In genomic region chr18:77114564-77115391, GRCh38 we compare ENCODE assay signal across 9 cellular contexts. TPM values are rescaled to one million over a fixed set of nuclear protein-coding genes. Genes with fewer than 3 reads are reported as not detected.
DNase-seq lines count a peak whose midpoint lies in the region; ATAC-seq and TF ChIP-seq lines count a peak whose summit lies in the region.
"Had no signal": no experiment of that assay in that cellular context is flagged by ENCODE, and none has a peak within 500 bp of the region (broad histone marks: within the 10 kb centered on the region; RNA-seq: fewer than 3 reads in every experiment).

No MANE protein-coding gene starts in this region.

- H3K36me3 ChIP-seq in BJ (ENCODE audit: control insufficient read depth, insufficient read depth, low read length), result no peaks in the 10 kb centered on the region

- CTCF ChIA-PET in BJ (lab: Yijun Ruan, JAX), result interaction anchor here (1.1 to 1.4 kb wide), 3 partner anchors 97 to 114 kb away, joined by 3 to 5 read pairs (median 3); no protein-coding TSS in a partner anchor
- CTCF ChIA-PET in activated CD8-positive, alpha-beta T cell treated with anti-CD3 and anti-CD28 coated beads, Interleukin-2, amount 10 ng/mL, durations not matched to agents 7 days and 5 days (lab: Charles Lee), result interaction anchor here (0.7 to 1.9 kb wide), 7 partner anchors 9 to 115 kb away, joined by 3 to 6 read pairs (median 4); no protein-coding TSS in a partner anchor

- no peaks in the 10 kb centered on the region for H3K27me3 ChIP-seq in BJ (ENCODE audit: control insufficient read depth, insufficient read depth, low read length)

- no peak overlapping the region for H3K4me3 ChIP-seq in BJ (ENCODE audit: low read depth, low read length)
- H3K4me3 ChIP-seq in fibroblast of villous mesenchyme (ENCODE audit: low read depth, low read length), result no peak overlapping the region

- H3K36me3 Mint-ChIP-seq in activated CD8-positive, alpha-beta T cell treated with anti-CD3 and anti-CD28 coated beads, Interleukin-2, amount 10 ng/mL, durations not matched to agents 7 days and 5 days (ENCODE audit: low read depth), result peaks cover 69% of the 10 kb centered on the region

- H3K4me1 Mint-ChIP-seq in activated CD8-positive, alpha-beta T cell treated with anti-CD3 and anti-CD28 coated beads, Interleukin-2, amount 10 ng/mL, durations not matched to agents 7 days and 5 days (ENCODE audit: low read depth), result peaks cover 87% of the 10 kb centered on the region

- H3K4me3 Mint-ChIP-seq in activated CD8-positive, alpha-beta T cell treated with anti-CD3 and anti-CD28 coated beads, Interleukin-2, amount 10 ng/mL, durations not matched to agents 7 days and 5 days, result peak overlapping the region; percentile 31
- H3K4me3 Mint-ChIP-seq: memory B cell had no signal

- ATAC-seq in GM19395 (IDR thresholded peaks at IDR 0.05; ENCODE audit: unreplicated experiment) (peak; percentile 93), HG03565 (IDR thresholded peaks at IDR 0.05; ENCODE audit: unreplicated experiment) (peak; percentile 60), GM18868 (IDR thresholded peaks at IDR 0.05; ENCODE audit: unreplicated experiment) (no peak)
- peak; percentile 58 for ATAC-seq in activated CD8-positive, alpha-beta T cell treated with anti-CD3 and anti-CD28 coated beads, Interleukin-2, amount 10 ng/mL, durations not matched to agents 7 days and 5 days

- POLR2A ChIA-PET in BJ (lab: Charles Lee), result interaction anchor here (0.7 kb wide), 1 partner anchor 57 kb away, joined by 3 read pairs; no protein-coding TSS in a partner anchor
- POLR2A ChIA-PET in activated CD8-positive, alpha-beta T cell treated with anti-CD3 and anti-CD28 coated beads, Interleukin-2, amount 10 ng/mL, durations not matched to agents 7 days and 5 days (lab: Charles Lee), result interaction anchor here (0.8 to 3.4 kb wide), 7 partner anchors 9 to 17 kb away, joined by 3 to 16 read pairs (median 4); partner anchors contain the start of gene MBP

- H3K27ac Mint-ChIP-seq in activated CD8-positive, alpha-beta T cell treated with anti-CD3 and anti-CD28 coated beads, Interleukin-2, amount 10 ng/mL, durations not matched to agents 7 days and 5 days, result peak overlapping the region; percentile 82
- H3K27ac Mint-ChIP-seq: memory B cell had no signal

- H3K27me3 Mint-ChIP-seq in activated CD8-positive, alpha-beta T cell treated with anti-CD3 and anti-CD28 coated beads, Interleukin-2, amount 10 ng/mL, durations not matched to agents 7 days and 5 days (ENCODE audit: low read depth), result no peaks in the 10 kb centered on the region
- H3K27me3 Mint-ChIP-seq: memory B cell had no signal

- no peak for TF ChIP-seq CTCF in BJ (IDR thresholded peaks at IDR 0.05; ENCODE audit: insufficient read depth, low read depth, low read length)
- no peak for TF ChIP-seq CTCF in fibroblast of villous mesenchyme (IDR thresholded peaks at IDR 0.05; ENCODE audit: insufficient read depth, low read depth, low read length)

- DNase-seq in BJ (ENCODE audit: low read depth), result peak; percentile 68
- DNase-seq in activated CD8-positive, alpha-beta T cell treated with anti-CD3 and anti-CD28 coated beads, Interleukin-2, amount 10 ng/mL, durations not matched to agents 7 days and 5 days, result peak; percentile 43
- DNase-seq in fibroblast of villous mesenchyme (ENCODE audit: low read depth), result peak; percentile 100
- peak; percentile 91 for DNase-seq in pons (ENCODE audit: low spot score)
- no peak for DNase-seq in DMS79 (lab: John Stamatoyannopoulos, UW)

- no peaks in the 10 kb centered on the region for H3K9me3 Mint-ChIP-seq in activated CD8-positive, alpha-beta T cell treated with anti-CD3 and anti-CD28 coated beads, Interleukin-2, amount 10 ng/mL, durations not matched to agents 7 days and 5 days (ENCODE audit: insufficient read depth)

RNA-seq across cellular contexts. Expression of gene MBP, which starts 17.8 kb away (rescaled TPM):
- 2.1 and 2.3 TPM in 2 replicates for polyA plus RNA-seq in BJ (2011; rRNA removed)
- polyA minus RNA-seq in BJ (2011; rRNA and poly(A)+ RNA removed), result 2.2 and 4.5 TPM in 2 replicates
- 10 to 100 TPM; 86.5 to 87.0 TPM for total RNA-seq in activated CD8-positive, alpha-beta T cell treated with anti-CD3 and anti-CD28 coated beads, Interleukin-2, amount 10 ng/mL, durations not matched to agents 7 days and 5 days
- 3.9 and 5.2 TPM in 2 replicates for total RNA-seq in fibroblast of villous mesenchyme

Comparison
In these comparisons a context has a peak if more than half of its experiments do, and no peak if none do; other contexts are left out.
1. RNA of gene MBP, which starts 17.8 kb away (total RNA-seq): 86.5 to 87.0 TPM in activated CD8-positive, alpha-beta T cell treated with anti-CD3 and anti-CD28 coated beads, Interleukin-2, amount 10 ng/mL, durations not matched to agents 7 days and 5 days; 3.9 to 5.2 TPM in fibroblast of villous mesenchyme; every median in the first group is over 10 times any median in the second.